Comparison of ENCODE assay signal across 11 cellular contexts in genomic region chr9:1049641-1050040, GRCh38. TPM values are rescaled to one million over a fixed set of nuclear protein-coding genes. Genes with fewer than 3 reads are reported as not detected.
A peak's percentile ranks its signal among the peaks of the same experiment; 100 is the strongest.
DNase-seq lines count a peak whose midpoint lies in the region; ATAC-seq and TF ChIP-seq lines count a peak whose summit lies in the region.
"Had no signal": no experiment of that assay in that cellular context is flagged by ENCODE, and none has a peak within 500 bp of the region (broad histone marks: within the 10 kb centered on the region; RNA-seq: fewer than 3 reads in every experiment).

No MANE protein-coding gene starts in this region.

- peaks cover 89% of the 10 kb centered on the region for H3K27me3 Mint-ChIP-seq in activated naive CD4-positive, alpha-beta T cell treated with anti-CD3 and anti-CD28 coated beads for 36 hours (ENCODE audit: low read depth)
- H3K27me3 Mint-ChIP-seq in activated B cell treated with CpG ODN at 0.5 μM for 24 hours (peaks cover 75% of the 10 kb centered on the region), memory B cell (peaks cover 30% of the 10 kb centered on the region)

- H3K4me1 Mint-ChIP-seq in activated naive CD4-positive, alpha-beta T cell treated with anti-CD3 and anti-CD28 coated beads for 36 hours (ENCODE audit: low read depth): peaks cover 60% of the 10 kb centered on the region
- H3K4me1 Mint-ChIP-seq in activated B cell treated with CpG ODN at 0.5 μM for 24 hours (peaks cover 43% of the 10 kb centered on the region), memory B cell (peaks cover 18% of the 10 kb centered on the region)

- POLR2A ChIA-PET in activated B cell treated with CpG ODN at 0.5 μM for 24 hours (lab: Charles Lee): no interaction called here

- peak overlapping the region; percentile 53 for H3K4me3 Mint-ChIP-seq in activated naive CD4-positive, alpha-beta T cell treated with anti-CD3 and anti-CD28 coated beads for 36 hours
- H3K4me3 Mint-ChIP-seq in activated B cell treated with CpG ODN at 0.5 μM for 24 hours (peak overlapping the region; percentile 44), memory B cell (peak overlapping the region; percentile 41)

- no peaks in the 10 kb centered on the region for H3K36me3 Mint-ChIP-seq in activated naive CD4-positive, alpha-beta T cell treated with anti-CD3 and anti-CD28 coated beads for 36 hours (ENCODE audit: low read depth)
- H3K36me3 Mint-ChIP-seq in activated B cell treated with CpG ODN at 0.5 μM for 24 hours (ENCODE audit: low read depth): peaks cover 2% of the 10 kb centered on the region
- H3K36me3 Mint-ChIP-seq in memory B cell: peaks cover 1% of the 10 kb centered on the region

- TF ChIP-seq CTCF in activated B cell treated with CpG ODN at 0.5 μM for 24 hours (IDR thresholded peaks at IDR 0.05) (no peak), transverse colon (IDR thresholded peaks at IDR 0.05) (no peak)

- peak overlapping the region in 2 of 4 donors; percentile 12 to 75 for H3K27ac ChIP-seq in transverse colon

- intact Hi-C loops in activated naive CD4-positive, alpha-beta T cell treated with anti-CD3 and anti-CD28 coated beads for 36 hours (cut with micrococcal nuclease): loop anchor here (10.0 kb wide), 3 partner anchors 555 to 1105 kb away; partner anchors contain the start of gene SMARCA2
- intact Hi-C loops in activated B cell treated with CpG ODN at 0.5 μM for 24 hours (cut with micrococcal nuclease) (loop anchor here (2.0 to 5.0 kb wide), 2 partner anchors 77 to 207 kb away; partner anchors contain the start of gene DMRT1), transverse colon (cut with DNase I; ENCODE audit: low total_unique reads) (no loop called here), posterior vena cava (cut with DNase I) (no loop called here)

- ATAC-seq in activated B cell treated with CpG ODN at 0.5 μM for 24 hours (ENCODE audit: low read depth) (no peak), memory B cell (ENCODE audit: low read depth) (no peak)

- H3K4me1 ChIP-seq in transverse colon: peaks cover 0 to 59% (median 42%) of the 10 kb centered on the region in 4 donors

- peaks cover 100% of the 10 kb centered on the region for H3K27me3 ChIP-seq in transverse colon

- in situ Hi-C loops in transverse colon (cut with MboI; ENCODE audit: low pct_ligation_motif_present in 1 of 4, low pct_unique_long_range_greater_than_20kb in 1 of 4, low sequenced_read_pairs in 3 of 4): no loop called here

- TF ChIP-seq EP300 in transverse colon (IDR thresholded peaks at IDR 0.05; ENCODE audit: low read depth): no peak

- peak overlapping the region in 2 of 4 donors; percentile 6 to 58 for H3K4me3 ChIP-seq in transverse colon

- no peak for TF ChIP-seq POLR2A in transverse colon (IDR thresholded peaks at IDR 0.05)

- H3K9me3 Mint-ChIP-seq in activated naive CD4-positive, alpha-beta T cell treated with anti-CD3 and anti-CD28 coated beads for 36 hours: no peaks in the 10 kb centered on the region
- peaks cover 9% of the 10 kb centered on the region for H3K9me3 Mint-ChIP-seq in activated B cell treated with CpG ODN at 0.5 μM for 24 hours
- peaks cover 6% of the 10 kb centered on the region for H3K9me3 Mint-ChIP-seq in memory B cell

- 8% methylated on average over 12 of the region's 12 CpGs for WGBS in transverse colon (ENCODE audit: low coverage in 1 of 2), 2 donors

- H3K9me3 ChIP-seq in transverse colon: no peaks in the 10 kb centered on the region

- no peaks in the 10 kb centered on the region for H3K36me3 ChIP-seq in transverse colon

- CTCF ChIA-PET in activated naive CD4-positive, alpha-beta T cell treated with anti-CD3 and anti-CD28 coated beads for 36 hours (lab: Charles Lee): interaction anchor here (0.5 kb wide), 1 partner anchor 1037 kb away, joined by 3 read pairs; no protein-coding TSS in a partner anchor
- CTCF ChIA-PET in activated B cell treated with CpG ODN at 0.5 μM for 24 hours (lab: Charles Lee): no interaction called here

- no peak overlapping the region for H3K27ac Mint-ChIP-seq in activated naive CD4-positive, alpha-beta T cell treated with anti-CD3 and anti-CD28 coated beads for 36 hours
- H3K27ac Mint-ChIP-seq in activated B cell treated with CpG ODN at 0.5 μM for 24 hours (no peak overlapping the region), memory B cell (peak overlapping the region; percentile 62)

- DNase-seq in activated naive CD4-positive, alpha-beta T cell treated with anti-CD3 and anti-CD28 coated beads for 36 hours: peak; percentile 29
- DNase-seq in activated naive CD4-positive, alpha-beta T cell treated with Interleukin-2 at 50 U/mL for 16 hours: no peak
- no peak for DNase-seq in activated B cell treated with CpG ODN at 0.5 μM for 24 hours
- no peak for DNase-seq in memory B cell (ENCODE audit: low spot score in 2 of 2)
- DNase-seq in transverse colon: peak; percentile 42
- DNase-seq in activated CD4-positive, CD25-positive, alpha-beta regulatory T cell treated with anti-CD3 and anti-CD28 coated beads, Interleukin-2, amount 50 U/mL, for 72 hours: no peak
- DNase-seq in posterior vena cava (ENCODE audit: low spot score): no peak
- DNase-seq in stimulated activated CD4-positive, alpha-beta T cell treated with anti-CD3 and anti-CD28 coated beads, Interleukin-2, amount 100 ng/mL, for 48 hours: no peak

RNA-seq across cellular contexts. Expression of gene DMRT2, which starts 0.5 kb away (rescaled TPM):
- not detected for total RNA-seq in activated naive CD4-positive, alpha-beta T cell treated with anti-CD3 and anti-CD28 coated beads for 36 hours
- not detected in 2 replicates for total RNA-seq in activated B cell treated with CpG ODN at 0.5 μM for 24 hours
- 1 to 10 TPM; 1.1 to 3.8 (median 2.4) TPM for total RNA-seq in transverse colon
- under 1 TPM; 0.24 to 0.93 TPM for total RNA-seq in posterior vena cava
- total RNA-seq: fibroblast of villous mesenchyme, LHCN-M2, myocyte had no signal

Comparison
In these comparisons a context has a peak if more than half of its experiments do, and no peak if none do; other contexts are left out.
1. DNase-seq: peak in activated naive CD4-positive, alpha-beta T cell treated with anti-CD3 and anti-CD28 coated beads for 36 hours (single experiment) and transverse colon (single experiment); none in activated naive CD4-positive, alpha-beta T cell treated with Interleukin-2 at 50 U/mL for 16 hours (single experiment), activated B cell treated with CpG ODN at 0.5 μM for 24 hours (single experiment), memory B cell (0 of 2), activated CD4-positive, CD25-positive, alpha-beta regulatory T cell treated with anti-CD3 and anti-CD28 coated beads, Interleukin-2, amount 50 U/mL, for 72 hours (single experiment), posterior vena cava (single experiment) and stimulated activated CD4-positive, alpha-beta T cell treated with anti-CD3 and anti-CD28 coated beads, Interleukin-2, amount 100 ng/mL, for 48 hours (0 of 2).
2. intact Hi-C loops: an anchor here in activated naive CD4-positive, alpha-beta T cell treated with anti-CD3 and anti-CD28 coated beads for 36 hours (10.0 kb wide) and activated B cell treated with CpG ODN at 0.5 μM for 24 hours (2.0 to 5.0 kb wide); none called in transverse colon and posterior vena cava.
3. Peak in every context shown above with its lines, with median percentiles within 50 percentile points of each other: H3K4me3 Mint-ChIP-seq.